Comparison of ENCODE assay signal across 9 cellular contexts in genomic region chr15:34616613-34617012, GRCh38. TPM values are rescaled to one million over a fixed set of nuclear protein-coding genes. Genes with fewer than 3 reads are reported as not detected.
DNase-seq lines count a peak whose midpoint lies in the region; ATAC-seq and TF ChIP-seq lines count a peak whose summit lies in the region.
"Had no signal": no experiment of that assay in that cellular context is flagged by ENCODE, and none has a peak within 500 bp of the region (broad histone marks: within the 10 kb centered on the region; RNA-seq: fewer than 3 reads in every experiment).

No MANE protein-coding gene starts in this region.

- peak; percentile 8 for DNase-seq in activated CD4-positive, alpha-beta T cell treated with anti-CD3 and anti-CD28 coated beads for 48 hours
- DNase-seq in activated CD4-positive, alpha-beta T cell treated with anti-CD3 and anti-CD28 coated beads, Interleukin-2, amount 50 U/mL, for 1 hour: no peak
- DNase-seq in SK-MEL-5 (ENCODE audit: low read depth, low spot score): peak; percentile 76
- DNase-seq in heart right ventricle: peak in 1 of 2 donors; percentile 14
- DNase-seq in superior temporal gyrus (ENCODE audit: extremely low spot score): peak; percentile 60
- DNase-seq in DMS79 treated with DMSO at 0.1 percent for 48 hours (lab: John Stamatoyannopoulos, UW): no peak
- no peak for DNase-seq in lower leg skin (ENCODE audit: low spot score in 2 of 2)
- DNase-seq: spleen had no signal

- H3K4me1 ChIP-seq in heart right ventricle: peaks cover 0 to 16% (median 6%) of the 10 kb centered on the region in 9 donors

- WGBS in heart right ventricle, 2 donors: 32 to 43% methylated on average over 5 of the region's 5 CpGs
- 26 to 29% methylated on average over 5 of the region's 5 CpGs for WGBS in lower leg skin, 2 donors

- H3K27ac ChIP-seq in heart right ventricle: no peak overlapping the region
- H3K27ac ChIP-seq: spleen had no signal

- no peak overlapping the region for H3K4me3 ChIP-seq in heart right ventricle
- no peak overlapping the region for H3K4me3 ChIP-seq in lower leg skin (ENCODE audit: low read depth, poor library complexity, severe bottlenecking)
- H3K4me3 ChIP-seq: spleen had no signal

- no peaks in the 10 kb centered on the region for H3K36me3 ChIP-seq in heart right ventricle
- H3K36me3 ChIP-seq: spleen had no signal

- H3K27me3 ChIP-seq in heart right ventricle: peaks cover 0 to 11% (median 0%) of the 10 kb centered on the region in 7 donors

- TF ChIP-seq POLR2A in lower leg skin (IDR thresholded peaks at IDR 0.05): no peak

- intact Hi-C loops in heart right ventricle (cut with DNase I) (loop anchor here in 1 of 10 donors (10.0 kb wide), 1 partner anchor 58 kb away; no protein-coding TSS in a partner anchor), lower leg skin (cut with DNase I; ENCODE audit: low total_unique reads) (no loop called here)

- H3K9me3 ChIP-seq in heart right ventricle: no peaks in the 10 kb centered on the region
- H3K9me3 ChIP-seq: spleen had no signal

- TF ChIP-seq CTCF in heart right ventricle (IDR thresholded peaks at IDR 0.05) (peak in 5 of 9 donors; percentile 8 to 45 (median 43)), lower leg skin (IDR thresholded peaks at IDR 0.05) (no peak)

- in situ Hi-C loops in SK-MEL-5 (cut with HindIII; ENCODE audit: low pct_unique_long_range_greater_than_20kb, low sequenced_read_pairs): no loop called here

- peak in 7 of 8 donors; percentile 64 to 91 (median 82) for ATAC-seq in heart right ventricle
- ATAC-seq in HG02759 (IDR thresholded peaks at IDR 0.05; ENCODE audit: unreplicated experiment): no peak

RNA-seq across cellular contexts. Expression of gene GOLGA8B, which starts 33.2 kb away (rescaled TPM):
- 21.1 and 22.8 TPM in 2 replicates for total RNA-seq in SK-MEL-5 (2014; rRNA removed; shearing (Covaris generic))
- polyA plus RNA-seq in SK-MEL-5 (2015; cell fraction: cytosol; rRNA removed): 11.5 and 17.2 TPM in 2 replicates
- polyA plus RNA-seq in SK-MEL-5 (2015; cell fraction: nucleus; rRNA removed): 662 and 692 TPM in 2 replicates
- 10 to 100 TPM; 10.7 to 36.6 (median 21.4) TPM for total RNA-seq in heart right ventricle
- polyA plus RNA-seq in heart right ventricle: 10 to 100 TPM in 1 of 2 donors, 1 to 10 TPM in 1; 4.0 to 80.6 TPM
- total RNA-seq in lower leg skin: 100 to 1,000 TPM in 1 of 4 donors, 10 to 100 TPM in 3; 39.4 to 145 (median 49.5) TPM

Comparison
In these comparisons a context has a peak if more than half of its experiments do, and no peak if none do; other contexts are left out.
1. DNase-seq: peak in activated CD4-positive, alpha-beta T cell treated with anti-CD3 and anti-CD28 coated beads for 48 hours (single experiment), SK-MEL-5 (single experiment) and superior temporal gyrus (single experiment); none in activated CD4-positive, alpha-beta T cell treated with anti-CD3 and anti-CD28 coated beads, Interleukin-2, amount 50 U/mL, for 1 hour (single experiment), DMS79 treated with DMSO at 0.1 percent for 48 hours (single experiment) and lower leg skin (0 of 2).
2. CTCF ChIP-seq: peak in heart right ventricle (5 of 9); none in lower leg skin (0 of 3).